ENCODE assay signal across 8 cellular contexts in the genomic region with DNA sequence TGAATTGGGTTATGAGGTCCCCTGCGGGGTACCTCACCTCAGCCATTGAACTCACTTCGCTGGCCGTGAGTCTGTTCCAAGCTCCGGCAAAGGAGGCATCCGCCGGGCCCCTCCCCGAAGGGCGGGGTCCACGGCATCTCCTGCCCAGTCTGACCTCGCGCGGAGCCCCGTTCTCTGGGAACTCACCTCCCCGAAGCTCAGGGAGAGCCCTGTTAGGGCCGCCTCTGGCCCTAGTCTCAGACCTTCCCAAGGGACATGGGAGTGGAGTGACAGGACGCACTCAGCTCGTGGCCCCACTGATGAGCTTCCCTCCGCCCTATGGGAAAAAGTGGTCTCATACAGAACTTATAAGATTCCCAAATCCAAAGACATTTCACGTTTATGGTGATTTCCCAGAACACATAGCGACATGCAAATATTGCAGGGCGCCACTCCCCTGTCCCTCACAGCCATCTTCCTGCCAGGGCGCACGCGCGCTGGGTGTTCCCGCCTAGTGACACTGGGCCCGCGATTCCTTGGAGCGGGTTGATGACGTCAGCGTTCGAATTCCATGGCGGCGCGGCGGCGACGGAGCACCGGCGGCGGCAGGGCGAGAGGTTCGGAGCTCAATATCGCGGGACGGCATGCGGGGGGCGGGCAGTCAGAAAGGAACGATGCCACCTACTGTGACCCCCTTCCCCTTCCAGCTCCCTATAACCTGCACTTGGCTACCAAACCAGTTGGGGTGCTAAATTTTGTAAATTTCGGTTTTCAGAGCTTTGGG. TPM values are rescaled to one million over a fixed set of nuclear protein-coding genes. Genes with fewer than 3 reads are reported as not detected.
A peak's percentile ranks its signal among the peaks of the same experiment; 100 is the strongest.
DNase-seq lines count a peak whose midpoint lies in the region; ATAC-seq and TF ChIP-seq lines count a peak whose summit lies in the region.

A gene with protein sequence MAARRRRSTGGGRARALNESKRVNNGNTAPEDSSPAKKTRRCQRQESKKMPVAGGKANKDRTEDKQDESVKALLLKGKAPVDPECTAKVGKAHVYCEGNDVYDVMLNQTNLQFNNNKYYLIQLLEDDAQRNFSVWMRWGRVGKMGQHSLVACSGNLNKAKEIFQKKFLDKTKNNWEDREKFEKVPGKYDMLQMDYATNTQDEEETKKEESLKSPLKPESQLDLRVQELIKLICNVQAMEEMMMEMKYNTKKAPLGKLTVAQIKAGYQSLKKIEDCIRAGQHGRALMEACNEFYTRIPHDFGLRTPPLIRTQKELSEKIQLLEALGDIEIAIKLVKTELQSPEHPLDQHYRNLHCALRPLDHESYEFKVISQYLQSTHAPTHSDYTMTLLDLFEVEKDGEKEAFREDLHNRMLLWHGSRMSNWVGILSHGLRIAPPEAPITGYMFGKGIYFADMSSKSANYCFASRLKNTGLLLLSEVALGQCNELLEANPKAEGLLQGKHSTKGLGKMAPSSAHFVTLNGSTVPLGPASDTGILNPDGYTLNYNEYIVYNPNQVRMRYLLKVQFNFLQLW (plus strand): TSS at position 544 of the 763 bp plus-strand sequence. CDS start 7 bp downstream, at position 551.

- peak; percentile 97 for TF ChIP-seq POLR2A in erythroblast (IDR thresholded peaks at IDR 0.05; ENCODE audit: low read length)

- H3K27ac ChIP-seq in mucosa of rectum (ENCODE audit: low read depth in 2 of 2, low read length in 2 of 2), result peak within 1 kb of the TSS; percentile 92

- H3K27me3 Mint-ChIP-seq in activated T-cell treated with anti-CD3 and anti-CD28 coated beads, Interleukin-2, amount 50 U/mL, for 24 hours, result no peaks in the 10 kb centered on the region

- peak within 1 kb of the TSS; percentile 85 to 96 for H3K4me3 ChIP-seq in mucosa of rectum (ENCODE audit: low read length in 2 of 2)

- peak within 1 kb of the TSS; percentile 96 for H3K27ac Mint-ChIP-seq in activated T-cell treated with anti-CD3 and anti-CD28 coated beads, Interleukin-2, amount 50 U/mL, for 24 hours

- H3K4me1 Mint-ChIP-seq in activated T-cell treated with anti-CD3 and anti-CD28 coated beads, Interleukin-2, amount 50 U/mL, for 24 hours (ENCODE audit: low read depth), result peaks cover 18% of the 10 kb centered on the region

- H3K9ac ChIP-seq in mucosa of rectum (ENCODE audit: low read depth in 1 of 2, low read length in 2 of 2), result peak within 1 kb of the TSS; percentile 88 to 98

- peaks cover 0 to 7% of the 10 kb centered on the region in 2 donors for H3K36me3 ChIP-seq in mucosa of rectum (ENCODE audit: control insufficient read depth in 2 of 2, insufficient read depth in 2 of 2, low read length in 2 of 2)

- ATAC-seq in GM21717 (IDR thresholded peaks at IDR 0.05; ENCODE audit: unreplicated experiment), result peak; percentile 92

- in situ Hi-C loops in KBM-7 (cut with MboI; ENCODE audit: low pct_unique_long_range_greater_than_20kb, low sequenced_read_pairs), result loop anchor here (25.0 kb wide), 1 partner anchor 269 kb away; no protein-coding TSS in a partner anchor

- DNase-seq in DMS53 (lab: John Stamatoyannopoulos, UW) (peak; percentile 97), KBM-7 (peak; percentile 100), erythroblast (lab: John Stamatoyannopoulos, UW) (peak; percentile 98 to 99)
- peak; percentile 95 for DNase-seq in activated T-cell treated with anti-CD3 and anti-CD28 coated beads, Interleukin-2, amount 50 U/mL, for 24 hours
- DNase-seq in stimulated activated CD8-positive, alpha-beta memory T cell treated with anti-CD3 and anti-CD28 coated beads, Interleukin-4, amount 100 ng/mL, for 48 hours, result peak; percentile 97

- peaks cover 6 to 9% of the 10 kb centered on the region in 2 donors for H3K4me1 ChIP-seq in mucosa of rectum (ENCODE audit: control insufficient read depth in 2 of 2, insufficient read depth in 2 of 2, low read length in 2 of 2)

- H3K4me3 Mint-ChIP-seq in activated T-cell treated with anti-CD3 and anti-CD28 coated beads, Interleukin-2, amount 50 U/mL, for 24 hours, result peak within 1 kb of the TSS; percentile 91

- peaks cover 41% of the 10 kb centered on the region for H3K36me3 Mint-ChIP-seq in activated T-cell treated with anti-CD3 and anti-CD28 coated beads, Interleukin-2, amount 50 U/mL, for 24 hours (ENCODE audit: low read depth)

- no peaks in the 10 kb centered on the region for H3K9me3 ChIP-seq in mucosa of rectum (ENCODE audit: control insufficient read depth in 2 of 2, low read length in 2 of 2)

- H3K27me3 ChIP-seq in mucosa of rectum (ENCODE audit: control insufficient read depth in 2 of 2, insufficient read depth in 2 of 2, low read length in 2 of 2), result no peaks in the 10 kb centered on the region

- no peaks in the 10 kb centered on the region for H3K9me3 Mint-ChIP-seq in activated T-cell treated with anti-CD3 and anti-CD28 coated beads, Interleukin-2, amount 50 U/mL, for 24 hours

TF ChIP-seq in PFSK-1, 5 proteins besides CTCF, POLR2A, EP300 and RAD21:
- TF ChIP-seq TAF1 (IDR thresholded peaks at IDR 0.05; ENCODE audit: borderline replicate concordance, insufficient read depth, low read length) (peak; percentile 70; the same call in 1 of the 2 replicates), FOXP2 (optimal IDR thresholded peaks at IDR 0.05; ENCODE audit: borderline replicate concordance, extremely low read depth, extremely low read length, insufficient read depth) (peak; percentile 10), SIN3A (IDR thresholded peaks at IDR 0.05; ENCODE audit: borderline replicate concordance, insufficient read depth, low read length) (0 out of 2 replicates have a peak, but pooled peaks have one; percentile 46), POLR2AphosphoS5 (IDR thresholded peaks at IDR 0.05; ENCODE audit: low read depth, low read length) (peak; percentile 78)
- TF ChIP-seq, protein P1, sequence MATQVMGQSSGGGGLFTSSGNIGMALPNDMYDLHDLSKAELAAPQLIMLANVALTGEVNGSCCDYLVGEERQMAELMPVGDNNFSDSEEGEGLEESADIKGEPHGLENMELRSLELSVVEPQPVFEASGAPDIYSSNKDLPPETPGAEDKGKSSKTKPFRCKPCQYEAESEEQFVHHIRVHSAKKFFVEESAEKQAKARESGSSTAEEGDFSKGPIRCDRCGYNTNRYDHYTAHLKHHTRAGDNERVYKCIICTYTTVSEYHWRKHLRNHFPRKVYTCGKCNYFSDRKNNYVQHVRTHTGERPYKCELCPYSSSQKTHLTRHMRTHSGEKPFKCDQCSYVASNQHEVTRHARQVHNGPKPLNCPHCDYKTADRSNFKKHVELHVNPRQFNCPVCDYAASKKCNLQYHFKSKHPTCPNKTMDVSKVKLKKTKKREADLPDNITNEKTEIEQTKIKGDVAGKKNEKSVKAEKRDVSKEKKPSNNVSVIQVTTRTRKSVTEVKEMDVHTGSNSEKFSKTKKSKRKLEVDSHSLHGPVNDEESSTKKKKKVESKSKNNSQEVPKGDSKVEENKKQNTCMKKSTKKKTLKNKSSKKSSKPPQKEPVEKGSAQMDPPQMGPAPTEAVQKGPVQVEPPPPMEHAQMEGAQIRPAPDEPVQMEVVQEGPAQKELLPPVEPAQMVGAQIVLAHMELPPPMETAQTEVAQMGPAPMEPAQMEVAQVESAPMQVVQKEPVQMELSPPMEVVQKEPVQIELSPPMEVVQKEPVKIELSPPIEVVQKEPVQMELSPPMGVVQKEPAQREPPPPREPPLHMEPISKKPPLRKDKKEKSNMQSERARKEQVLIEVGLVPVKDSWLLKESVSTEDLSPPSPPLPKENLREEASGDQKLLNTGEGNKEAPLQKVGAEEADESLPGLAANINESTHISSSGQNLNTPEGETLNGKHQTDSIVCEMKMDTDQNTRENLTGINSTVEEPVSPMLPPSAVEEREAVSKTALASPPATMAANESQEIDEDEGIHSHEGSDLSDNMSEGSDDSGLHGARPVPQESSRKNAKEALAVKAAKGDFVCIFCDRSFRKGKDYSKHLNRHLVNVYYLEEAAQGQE (IDR thresholded peaks at IDR 0.05; ENCODE audit: insufficient read depth in 1 of 2, low read depth in 2 of 2, low read length in 2 of 2), result peak in 1 of 2 experiments; percentile 22; a peak in 1 of 4 replicates
TF ChIP-seq in PFSK-1: peak in this region for 5.

RNA-seq across cellular contexts. Expression of the gene that starts here (rescaled TPM):
- polyA plus RNA-seq in PFSK-1 (2012; ENCODE audit: insufficient read length, low read depth), result 10.1 TPM

Comparison
In these comparisons a context has a peak if more than half of its experiments do, and no peak if none do; other contexts are left out.
1. Peak in every context shown above with its lines: DNase-seq, ATAC-seq, H3K4me3 ChIP-seq and H3K27ac ChIP-seq.